ENCODE assay signal across 9 cellular contexts in the genomic region with DNA sequence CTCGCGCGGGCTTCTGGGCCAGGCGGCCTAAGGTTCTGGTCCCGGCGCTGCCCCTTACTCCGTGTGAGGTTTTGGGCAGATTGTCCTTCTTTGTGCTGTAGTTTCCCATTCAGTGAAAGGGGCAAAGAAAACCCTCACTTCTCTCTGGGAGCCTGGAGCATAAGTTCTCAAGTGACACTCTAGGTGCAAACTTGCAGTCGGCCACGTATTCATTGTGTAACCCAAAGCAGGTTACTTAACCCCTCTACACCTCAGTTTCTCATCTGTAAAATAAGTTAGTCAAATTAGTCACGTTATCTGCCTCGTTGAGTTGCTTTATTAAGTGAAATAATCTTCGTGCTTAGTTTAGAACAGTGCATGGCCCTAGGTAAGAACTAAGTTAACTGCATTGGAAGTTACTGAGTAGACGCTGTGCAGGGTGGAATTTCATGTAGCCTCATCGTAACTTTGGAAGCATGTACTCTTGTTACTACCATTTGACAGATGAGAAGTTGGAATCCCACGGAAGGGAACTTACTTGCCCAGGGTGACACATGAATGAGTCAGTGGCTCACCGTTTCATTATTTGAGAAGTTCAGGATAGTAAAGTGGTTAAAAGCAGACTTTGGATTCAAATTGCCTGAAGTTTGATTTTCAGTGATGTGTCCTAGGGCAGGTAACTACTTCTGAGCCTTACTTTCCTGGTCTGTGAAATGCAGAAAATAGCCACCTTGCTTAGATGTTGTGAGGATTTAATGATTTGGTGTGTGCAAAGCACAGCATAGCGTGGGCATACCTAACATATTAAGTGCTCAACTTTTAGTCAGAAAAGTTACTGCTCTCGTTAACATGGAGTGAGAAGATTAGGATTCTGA. TPM values are rescaled to one million over a fixed set of nuclear protein-coding genes. Genes with fewer than 3 reads are reported as not detected.
A peak's percentile ranks its signal among the peaks of the same experiment; 100 is the strongest.
DNase-seq lines count a peak whose midpoint lies in the region; ATAC-seq, FAIRE-seq and TF ChIP-seq lines count a peak whose summit lies in the region.
"Had no signal": no experiment of that assay in that cellular context is flagged by ENCODE, and none has a peak within 500 bp of the region (broad histone marks: within the 10 kb centered on the region; RNA-seq: fewer than 3 reads in every experiment).

No MANE protein-coding gene starts in this region.

- H3K27ac ChIP-seq in uterus, result peak overlapping the region; percentile 97 to 98

- peaks cover 7% of the 10 kb centered on the region for H3K36me3 Mint-ChIP-seq in memory B cell

- H3K27me3 Mint-ChIP-seq in memory B cell, result no peaks in the 10 kb centered on the region

- ATAC-seq in memory B cell (ENCODE audit: low read depth) (no peak), GM21390 (IDR thresholded peaks at IDR 0.05; ENCODE audit: unreplicated experiment) (no peak), GM18517 (IDR thresholded peaks at IDR 0.05; ENCODE audit: unreplicated experiment) (no peak)

- H3K4me3 ChIP-seq in bronchial epithelial cell (ENCODE audit: low read depth, low read length), result peak overlapping the region; percentile 58
- peak overlapping the region; percentile 70 to 88 for H3K4me3 ChIP-seq in uterus

- DNase-seq in DMS53 (lab: John Stamatoyannopoulos, UW) (peak; percentile 31), DMS53 treated with DMSO at 0.1 percent for 48 hours (lab: John Stamatoyannopoulos, UW; ENCODE audit: unreplicated experiment) (no peak), NCI-H226 (peak; percentile 38), bronchial epithelial cell (ENCODE audit: low read depth) (peak; percentile 88), memory B cell (ENCODE audit: low spot score in 2 of 2) (no peak), uterus (no peak)

- H3K27me3 ChIP-seq in bronchial epithelial cell (ENCODE audit: control insufficient read depth, insufficient read depth, low read length), result no peaks in the 10 kb centered on the region
- H3K27me3 ChIP-seq in uterus, result no peaks in the 10 kb centered on the region

- H3K36me3 ChIP-seq in bronchial epithelial cell (ENCODE audit: control insufficient read depth, insufficient read depth, low read length), result peaks cover 8% of the 10 kb centered on the region
- no peaks in the 10 kb centered on the region for H3K36me3 ChIP-seq in uterus

- no peak for TF ChIP-seq POLR2A in uterus (IDR thresholded peaks at IDR 0.05)

- H3K27ac Mint-ChIP-seq in memory B cell, result peak overlapping the region; percentile 95

- no peak for TF ChIP-seq CTCF in bronchial epithelial cell (IDR thresholded peaks at IDR 0.05; ENCODE audit: insufficient read depth, low read length, severe bottlenecking)
- TF ChIP-seq CTCF in uterus (IDR thresholded peaks at IDR 0.05), result no peak

- intact Hi-C loops in uterus (cut with DNase I; ENCODE audit: low total_unique reads), result no loop called here

- peaks cover 31% of the 10 kb centered on the region for H3K4me1 Mint-ChIP-seq in memory B cell

- H3K9me3 Mint-ChIP-seq in memory B cell, result no peaks in the 10 kb centered on the region

- H3K4me3 Mint-ChIP-seq in memory B cell, result peak overlapping the region; percentile 99

- H3K9me3 ChIP-seq in uterus, result no peaks in the 10 kb centered on the region

- FAIRE-seq in bronchial epithelial cell (lab: Jason Lieb, UNC), result no peak
- FAIRE-seq: endometrium had no signal

- H3K4me1 ChIP-seq in uterus, result peaks cover 4% of the 10 kb centered on the region in 2 donors

RNA-seq across cellular contexts. Expression of a gene that starts 0.6 kb away (rescaled TPM):
- under 0.01 and 0.13 TPM in 2 replicates for total RNA-seq in bronchial epithelial cell
- 10 to 100 TPM in 1 of 4 donors, 1 to 10 TPM in 3; 4.4 to 14.1 (median 6.2) TPM for total RNA-seq in uterus

RNA-seq across cellular contexts. Expression of a gene that starts 0.8 kb away (rescaled TPM):
- 178 and 216 TPM in 2 replicates for total RNA-seq in bronchial epithelial cell
- total RNA-seq in uterus, result 100 to 1,000 TPM in 2 of 4 donors, 10 to 100 TPM in 2; 74.4 to 161 (median 107) TPM

Comparison
In these comparisons a context has a peak if more than half of its experiments do, and no peak if none do; other contexts are left out.
1. DNase-seq: peak in DMS53 (single experiment), NCI-H226 (single experiment) and bronchial epithelial cell (single experiment); none in DMS53 treated with DMSO at 0.1 percent for 48 hours (single experiment), memory B cell (0 of 2) and uterus (0 of 2).